Comparison of ENCODE assay signal across 11 cellular contexts in genomic region chr7:148563583-148564274, GRCh38. TPM values are rescaled to one million over a fixed set of nuclear protein-coding genes. Genes with fewer than 3 reads are reported as not detected.
DNase-seq lines count a peak whose midpoint lies in the region; ATAC-seq, FAIRE-seq and TF ChIP-seq lines count a peak whose summit lies in the region.
"Had no signal": no experiment of that assay in that cellular context is flagged by ENCODE, and none has a peak within 500 bp of the region (broad histone marks: within the 10 kb centered on the region; RNA-seq: fewer than 3 reads in every experiment).

No MANE protein-coding gene starts in this region.

- no peak overlapping the region for H2AFZ ChIP-seq in endothelial cell of umbilical vein (ENCODE audit: low read depth, low read length)

- H3K9me3 Mint-ChIP-seq in CD4-positive, CD25-positive, alpha-beta regulatory T cell: no peaks in the 10 kb centered on the region

- TF ChIP-seq CTCF in endothelial cell of umbilical vein (IDR thresholded peaks at IDR 0.05; ENCODE audit: extremely low read depth in 1 of 2, insufficient read depth in 1 of 2, low read depth in 1 of 2, low read length in 2 of 2): no peak

- no peaks in the 10 kb centered on the region for H3K36me3 ChIP-seq in CD4-positive, CD25-positive, alpha-beta regulatory T cell (ENCODE audit: control insufficient read depth, insufficient read depth, low read length)
- H3K36me3 ChIP-seq in endothelial cell of umbilical vein (ENCODE audit: control insufficient read depth in 2 of 2, extremely low read depth in 1 of 2, insufficient read depth in 2 of 2, low read length in 2 of 2): no peaks in the 10 kb centered on the region

- no peaks in the 10 kb centered on the region for H3K9me3 ChIP-seq in CD4-positive, CD25-positive, alpha-beta regulatory T cell (ENCODE audit: control insufficient read depth in 2 of 2, low read length in 2 of 2)
- no peaks in the 10 kb centered on the region for H3K9me3 ChIP-seq in endothelial cell of umbilical vein (replicated peaks; ENCODE audit: control insufficient read depth, insufficient read depth, low read length)

- H3K27ac ChIP-seq in CD4-positive, CD25-positive, alpha-beta regulatory T cell (ENCODE audit: insufficient read depth, low read length, poor library complexity, severe bottlenecking): peak overlapping the region; percentile 1
- no peak overlapping the region for H3K27ac ChIP-seq in endothelial cell of umbilical vein (ENCODE audit: insufficient read depth, low read depth, low read length)

- ATAC-seq in CD4-positive, CD25-positive, alpha-beta regulatory T cell (ENCODE audit: low read depth in 2 of 2): no peak
- ATAC-seq in GM19328 (IDR thresholded peaks at IDR 0.05; ENCODE audit: unreplicated experiment) (peak; percentile 33), HG03196 (IDR thresholded peaks at IDR 0.05; ENCODE audit: unreplicated experiment) (peak; percentile 19), HG03108 (IDR thresholded peaks at IDR 0.05; ENCODE audit: unreplicated experiment) (no peak)

- H3K36me3 Mint-ChIP-seq in CD4-positive, CD25-positive, alpha-beta regulatory T cell: no peaks in the 10 kb centered on the region

- peak overlapping the region; percentile 39 for H3K4me2 ChIP-seq in endothelial cell of umbilical vein (ENCODE audit: insufficient read depth, low read length)

- dilution Hi-C loops in endothelial cell of umbilical vein (cut with MboI; ENCODE audit: extremely low pct_ligation_motif_present, low sequenced_read_pairs): no loop called here

- peak overlapping the region in 2 of 3 donors; percentile 63 to 87 for H3K27ac Mint-ChIP-seq in CD4-positive, CD25-positive, alpha-beta regulatory T cell

- no peaks in the 10 kb centered on the region for H4K20me1 ChIP-seq in endothelial cell of umbilical vein (replicated peaks; ENCODE audit: control insufficient read depth, extremely low read depth, insufficient read depth, low read length)

- peaks cover 17% of the 10 kb centered on the region for H3K4me1 ChIP-seq in CD4-positive, CD25-positive, alpha-beta regulatory T cell (ENCODE audit: control insufficient read depth, insufficient read depth, low read length, poor library complexity, severe bottlenecking)
- peaks cover 3% of the 10 kb centered on the region for H3K4me1 ChIP-seq in endothelial cell of umbilical vein (ENCODE audit: control insufficient read depth, extremely low read depth, insufficient read depth, low read length)

- H3K4me3 Mint-ChIP-seq in CD4-positive, CD25-positive, alpha-beta regulatory T cell: peak overlapping the region; percentile 5 to 72 (median 38)

- peaks cover 6% of the 10 kb centered on the region for H3K27me3 ChIP-seq in CD4-positive, CD25-positive, alpha-beta regulatory T cell (ENCODE audit: control insufficient read depth, insufficient read depth, low read length)
- peaks cover 0 to 1% of the 10 kb centered on the region in 2 experiments for H3K27me3 ChIP-seq in endothelial cell of umbilical vein (ENCODE audit: control insufficient read depth in 2 of 2, insufficient read depth in 2 of 2, low read length in 2 of 2)

- POLR2A ChIA-PET in endothelial cell of umbilical vein (lab: Charles Lee): no interaction called here

- no peak overlapping the region for H3K9ac ChIP-seq in endothelial cell of umbilical vein (replicated peaks; ENCODE audit: extremely low read depth, insufficient read depth, low read length)

- no peak for TF ChIP-seq POLR2A in endothelial cell of umbilical vein (IDR thresholded peaks at IDR 0.05; ENCODE audit: low read depth, low read length)

- CTCF ChIA-PET in endothelial cell of umbilical vein (lab: Charles Lee): interaction anchor here (1.4 to 1.8 kb wide), 3 partner anchors 12 to 403 kb away, joined by 3 to 9 read pairs (median 4); no protein-coding TSS in a partner anchor

- no peak for FAIRE-seq in endothelial cell of umbilical vein (lab: Jason Lieb, UNC)

- no peak for DNase-seq in CD4-positive, CD25-positive, alpha-beta regulatory T cell
- DNase-seq in endothelial cell of umbilical vein (ENCODE audit: low read depth, low spot score) (no peak), NCI-H510A treated with DMSO at 0.1 percent for 48 hours (lab: John Stamatoyannopoulos, UW) (no peak), HUDEP-2 (lab: John Stamatoyannopoulos, UW; ENCODE audit: unreplicated experiment in 76 of 76) (no peak), superior temporal gyrus (ENCODE audit: extremely low spot score) (no peak)
- DNase-seq: NCI-H82 had no signal

- H3K79me2 ChIP-seq in endothelial cell of umbilical vein (ENCODE audit: control insufficient read depth, insufficient read depth, low read length): no peaks in the 10 kb centered on the region

- intact Hi-C loops in endothelial cell of umbilical vein (cut with micrococcal nuclease): no loop called here

- no peaks in the 10 kb centered on the region for H3K9me1 ChIP-seq in endothelial cell of umbilical vein (replicated peaks; ENCODE audit: control insufficient read depth, extremely low read depth, insufficient read depth, low read length)

- H3K4me3 ChIP-seq in CD4-positive, CD25-positive, alpha-beta regulatory T cell (ENCODE audit: low read depth, low read length): peak overlapping the region; percentile 59
- H3K4me3 ChIP-seq in endothelial cell of umbilical vein (replicated peaks in 1 of 3; ENCODE audit: insufficient read depth in 1 of 3, low read depth in 1 of 3, low read length in 3 of 3): no peak overlapping the region

- peaks cover 7 to 21% (median 16%) of the 10 kb centered on the region in 4 donors for H3K4me1 Mint-ChIP-seq in CD4-positive, CD25-positive, alpha-beta regulatory T cell

- no peaks in the 10 kb centered on the region for H3K27me3 Mint-ChIP-seq in CD4-positive, CD25-positive, alpha-beta regulatory T cell

- BruUV-seq in endothelial cell of umbilical vein (replicated peaks; lab: Mats Ljungman, UMichigan): no TSS peak

TF ChIP-seq in endothelial cell of umbilical vein, 7 proteins besides CTCF, POLR2A, EP300 and RAD21:
- no peak for TF ChIP-seq MYC (IDR thresholded peaks at IDR 0.05; ENCODE audit: low read depth, low read length)
- TF ChIP-seq JUN (IDR thresholded peaks at IDR 0.05; ENCODE audit: borderline replicate concordance, insufficient read depth, insufficient read length, low read depth): no peak
- TF ChIP-seq EZH2 (IDR thresholded peaks at IDR 0.05; ENCODE audit: borderline replicate concordance, low read depth, low read length, severe bottlenecking): no peak
- no peak for TF ChIP-seq MAX (IDR thresholded peaks at IDR 0.05; ENCODE audit: insufficient read depth, insufficient read length)
- no peak for TF ChIP-seq POLR2AphosphoS5 (IDR thresholded peaks at IDR 0.05; ENCODE audit: insufficient read depth, low read depth, low read length)
- TF ChIP-seq GATA2 (IDR thresholded peaks at IDR 0.05; ENCODE audit: insufficient read depth, insufficient read length, low read depth, low read length): no peak
- no peak for TF ChIP-seq FOS (IDR thresholded peaks at IDR 0.05; ENCODE audit: borderline replicate concordance, insufficient read depth, low read length)

RNA-seq across cellular contexts. Expression of gene C7orf33, which starts 26.8 kb away (rescaled TPM):
- total RNA-seq in CD4-positive, CD25-positive, alpha-beta regulatory T cell: not detected
- not detected for polyA plus RNA-seq in CD4-positive, CD25-positive, alpha-beta regulatory T cell
- not detected in 2 replicates for total RNA-seq in endothelial cell of umbilical vein
- not detected in 2 replicates for polyA plus RNA-seq in endothelial cell of umbilical vein
- not detected in 2 replicates for polyA plus RNA-seq in endothelial cell of umbilical vein (2011; cell fraction: cytosol; rRNA removed)
- not detected in 2 replicates for polyA plus RNA-seq in endothelial cell of umbilical vein (2011; cell fraction: nucleus; rRNA removed)
- not detected in 2 replicates for polyA plus RNA-seq in endothelial cell of umbilical vein (2012)
- not detected in 2 replicates for polyA minus RNA-seq in endothelial cell of umbilical vein
- polyA minus RNA-seq in endothelial cell of umbilical vein (2011; cell fraction: cytosol; rRNA and poly(A)+ RNA removed): not detected
- not detected in 2 replicates for polyA minus RNA-seq in endothelial cell of umbilical vein (2011; cell fraction: nucleus; rRNA and poly(A)+ RNA removed)
- total RNA-seq: activated CD8-positive, alpha-beta memory T cell treated with anti-CD3 and anti-CD28 coated beads for 36 hours; myocyte had no signal

Comparison
In these comparisons a context has a peak if more than half of its experiments do, and no peak if none do; other contexts are left out.
1. ATAC-seq: peak in GM19328 (single experiment) and HG03196 (single experiment); none in CD4-positive, CD25-positive, alpha-beta regulatory T cell (0 of 2) and HG03108 (single experiment).